Comparison of ENCODE assay signal across 8 cellular contexts in the genomic region with DNA sequence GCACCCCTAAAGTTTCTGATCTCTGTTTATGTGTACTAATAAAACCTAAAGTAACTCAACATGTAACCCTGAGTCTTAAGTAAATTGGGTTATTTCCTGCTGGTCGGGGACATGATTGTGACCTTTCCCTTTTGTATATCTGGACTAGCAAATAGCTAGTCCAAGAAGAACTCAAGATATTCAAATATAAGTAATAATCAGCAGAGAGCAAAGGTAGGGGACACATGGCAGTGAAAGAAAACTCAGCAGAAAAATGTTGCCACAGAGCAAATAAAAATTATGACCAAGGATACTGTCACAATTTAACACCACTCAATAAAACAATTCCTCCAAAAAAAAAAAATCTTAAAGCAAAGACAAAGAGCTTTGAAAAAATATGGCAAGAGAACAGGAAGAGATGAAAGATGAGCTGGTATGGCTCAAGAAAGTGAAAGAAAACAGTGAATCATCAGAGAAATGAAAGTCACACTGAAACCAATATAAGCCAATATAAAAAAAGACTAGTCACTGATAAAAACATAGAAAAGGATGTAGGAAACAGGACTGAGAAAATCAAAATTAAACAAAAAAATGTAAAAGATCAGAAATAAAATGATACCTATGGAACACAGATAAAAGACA. TPM values are rescaled to one million over a fixed set of nuclear protein-coding genes. Genes with fewer than 3 reads are reported as not detected.
DNase-seq lines count a peak whose midpoint lies in the region; ATAC-seq, FAIRE-seq and TF ChIP-seq lines count a peak whose summit lies in the region.

No MANE protein-coding gene starts in this region.

- DNase-seq in LHCN-M2 (ENCODE audit: low read depth) (peak; percentile 75), foreskin fibroblast (peak; percentile 24 to 60), NCI-H2227 treated with DMSO at 0.1 percent for 48 hours (lab: John Stamatoyannopoulos, UW) (no peak), NCI-H2107 (lab: John Stamatoyannopoulos, UW) (no peak), HepG2 (ENCODE audit: low spot score) (no peak)
- DNase-seq in activated naive CD4-positive, alpha-beta T cell treated with anti-CD3 and anti-CD28 coated beads for 36 hours = no peak

- H3K36me3 Mint-ChIP-seq in activated naive CD4-positive, alpha-beta T cell treated with anti-CD3 and anti-CD28 coated beads for 36 hours (ENCODE audit: low read depth) = peaks cover 26% of the 10 kb centered on the region

- no peaks in the 10 kb centered on the region for H4K20me1 ChIP-seq in HepG2 (ENCODE audit: insufficient read depth, low read length)

- H3K79me2 ChIP-seq in HepG2 (ENCODE audit: insufficient read depth, low read length) = no peaks in the 10 kb centered on the region

- no peaks in the 10 kb centered on the region for H3K27me3 ChIP-seq in HepG2 (ENCODE audit: control insufficient read depth in 1 of 2, insufficient read depth in 2 of 2, low read length in 2 of 2)

- intact Hi-C loops in HepG2 (cut with micrococcal nuclease; ENCODE audit: unreplicated experiment) = no loop called here
- intact Hi-C loops in activated naive CD4-positive, alpha-beta T cell treated with anti-CD3 and anti-CD28 coated beads for 36 hours (cut with micrococcal nuclease) = loop anchor here (1.0 to 2.0 kb wide), 2 partner anchors 44 to 52 kb away; partner anchors contain the start of genes GYG1 and HLTF

- H2AFZ ChIP-seq in HepG2 (ENCODE audit: low read length) = no peak overlapping the region

- in situ Hi-C loops in HepG2 (cut with HindIII; ENCODE audit: extremely low pct_ligation_motif_present, low pct_unique_long_range_greater_than_20kb) = no loop called here

- ATAC-seq in GM18498 (IDR thresholded peaks at IDR 0.05; ENCODE audit: unreplicated experiment) = peak; percentile 92
- ATAC-seq in GM21723 (IDR thresholded peaks at IDR 0.05; ENCODE audit: unreplicated experiment) = peak; percentile 94
- ATAC-seq in HepG2 = no peak

- peaks cover 15% of the 10 kb centered on the region for H3K4me1 Mint-ChIP-seq in activated naive CD4-positive, alpha-beta T cell treated with anti-CD3 and anti-CD28 coated beads for 36 hours (ENCODE audit: low read depth)

- peaks cover 34% of the 10 kb centered on the region for H3K4me1 ChIP-seq in HepG2 (ENCODE audit: insufficient read depth, low read length)

- 88% methylated on average over 1 of the region's 1 CpG for WGBS in HepG2 (ENCODE audit: low lambda C conversion rate)

- CTCF ChIA-PET in HepG2 (lab: Yijun Ruan, JAX; ENCODE audit: low intra/inter-chr PET ratio, low total read pairs) = no interaction called here
- CTCF ChIA-PET in activated naive CD4-positive, alpha-beta T cell treated with anti-CD3 and anti-CD28 coated beads for 36 hours (lab: Charles Lee) = interaction anchor here (0.7 to 1.0 kb wide), 3 partner anchors 25 to 94 kb away, joined by 3 read pairs; no protein-coding TSS in a partner anchor

- H3K27ac Mint-ChIP-seq in activated naive CD4-positive, alpha-beta T cell treated with anti-CD3 and anti-CD28 coated beads for 36 hours = no peak overlapping the region

- no TSS peak for BruUV-seq in HepG2 (replicated peaks; lab: Mats Ljungman, UMichigan)

- no peak overlapping the region for H3K9ac ChIP-seq in HepG2 (ENCODE audit: insufficient read depth, low read depth, low read length)

- H3K9me3 Mint-ChIP-seq in activated naive CD4-positive, alpha-beta T cell treated with anti-CD3 and anti-CD28 coated beads for 36 hours = no peaks in the 10 kb centered on the region

- no peak for FAIRE-seq in HepG2 (lab: Jason Lieb, UNC)

- no peak overlapping the region for H3K27ac ChIP-seq in HepG2 (ENCODE audit: extremely low read length, insufficient read depth, low read length)

- no peak for TF ChIP-seq EP300 in HepG2 (IDR thresholded peaks at IDR 0.05; ENCODE audit: low read depth in 2 of 2, low read length in 2 of 2)
- no peak for TF ChIP-seq EP300 in HepG2 (CRISPR knock-in tag; IDR thresholded peaks at IDR 0.05; ENCODE audit: borderline replicate concordance)

- H3K4me3 ChIP-seq in foreskin fibroblast (ENCODE audit: low read depth in 1 of 2, low read length in 2 of 2) (no peak overlapping the region), HepG2 (replicated peaks in 1 of 3; ENCODE audit: insufficient read depth in 1 of 3, low read depth in 2 of 3, low read length in 3 of 3) (no peak overlapping the region)

- TF ChIP-seq CTCF in foreskin fibroblast (IDR thresholded peaks at IDR 0.05; ENCODE audit: low read depth, low read length) (no peak), HepG2 (CRISPR knock-in tag; IDR thresholded peaks at IDR 0.05) (no peak)

- no peak overlapping the region for H3K4me2 ChIP-seq in HepG2 (ENCODE audit: low read depth, low read length)

- TF ChIP-seq POLR2A in HepG2 (IDR thresholded peaks at IDR 0.05; ENCODE audit: insufficient read depth in 1 of 2, low read depth in 2 of 2, low read length in 2 of 2) = no peak

- POLR2A ChIA-PET in HepG2 (lab: Yijun Ruan, JAX) = no interaction called here

- H3K27me3 Mint-ChIP-seq in activated naive CD4-positive, alpha-beta T cell treated with anti-CD3 and anti-CD28 coated beads for 36 hours (ENCODE audit: low read depth) = no peaks in the 10 kb centered on the region

- H3K9me3 ChIP-seq in HepG2 (ENCODE audit: low read length) = no peaks in the 10 kb centered on the region

- H3K36me3 ChIP-seq in HepG2 (replicated peaks in 1 of 2; ENCODE audit: control insufficient read depth in 1 of 2, insufficient read depth in 2 of 2, low read length in 2 of 2) = peaks cover 0 to 18% of the 10 kb centered on the region in 2 experiments; a peak in 3 of 5 replicates

- no peak overlapping the region for H3K4me3 Mint-ChIP-seq in activated naive CD4-positive, alpha-beta T cell treated with anti-CD3 and anti-CD28 coated beads for 36 hours

- no peak for TF ChIP-seq RAD21 in HepG2 (CRISPR knock-in tag; IDR thresholded peaks at IDR 0.05)

TF ChIP-seq in HepG2, 621 proteins besides CTCF, POLR2A, EP300 and RAD21 (continues in another document):
- TF ChIP-seq ZNF703 (CRISPR knock-in tag; IDR thresholded peaks at IDR 0.05; ENCODE audit: borderline replicate concordance) (no peak), ZNF7 (CRISPR knock-in tag; IDR thresholded peaks at IDR 0.05) (no peak), ZNF468 (CRISPR knock-in tag; IDR thresholded peaks at IDR 0.05) (no peak), KLF11 (CRISPR knock-in tag; IDR thresholded peaks at IDR 0.05) (no peak), ZNF253 (CRISPR knock-in tag; IDR thresholded peaks at IDR 0.05; ENCODE audit: borderline replicate concordance) (no peak)

RNA-seq across cellular contexts. Expression of gene HLTF, which starts 43.5 kb away (rescaled TPM):
- 51.2 and 56.7 TPM in 2 replicates for total RNA-seq in LHCN-M2 (2014; rRNA removed)
- 7.6 TPM for polyA plus RNA-seq in LHCN-M2 (2012)
- total RNA-seq in HepG2 (2016; rRNA removed; fragmentation: Illumina TruSeq; extraction: Trizol) = 22.9 and 39.8 TPM in 2 replicates
- total RNA-seq in HepG2 (2016; cell fraction: cytosol; rRNA removed; fragmentation: Illumina TruSeq; extraction: Trizol; ENCODE audit: low read depth) = 2.1 and 3.1 TPM in 2 replicates
- 22.9 and 39.1 TPM in 2 replicates for total RNA-seq in HepG2 (2016; cell fraction: insoluble cytoplasmic fraction; rRNA removed; fragmentation: Illumina TruSeq; extraction: Trizol)
- 3.9 and 4.4 TPM in 2 replicates for total RNA-seq in HepG2 (2016; cell fraction: membrane; rRNA removed; fragmentation: Illumina TruSeq; extraction: Trizol)
- total RNA-seq in HepG2 (2016; cell fraction: nucleus; rRNA removed; fragmentation: Illumina TruSeq; extraction: Trizol) = 22.1 and 23.0 TPM in 2 replicates
- 8.4 and 12.0 TPM in 2 replicates for polyA plus RNA-seq in HepG2 (2011; rRNA removed)
- polyA plus RNA-seq in HepG2 (2011; cell fraction: cytosol; rRNA removed) = 3.7 and 5.6 TPM in 2 replicates
- 8.3 and 10.1 TPM in 2 replicates for polyA plus RNA-seq in HepG2 (2011; cell fraction: nucleus; rRNA removed)
- 11.4 and 13.4 TPM in 2 replicates for polyA plus RNA-seq in HepG2 (2012)
- polyA plus RNA-seq in HepG2 (2016; cell fraction: cytosol; fragmentation: Illumina TruSeq; extraction: Trizol; ENCODE audit: low read depth) = 0.24 and 0.36 TPM in 2 replicates
- polyA plus RNA-seq in HepG2 (2016; cell fraction: insoluble cytoplasmic fraction; fragmentation: Illumina TruSeq; extraction: Trizol; ENCODE audit: low read depth) = 18.8 and 19.2 TPM in 2 replicates
- 0.94 and 1.2 TPM in 2 replicates for polyA plus RNA-seq in HepG2 (2016; cell fraction: membrane; fragmentation: Illumina TruSeq; extraction: Trizol; ENCODE audit: low read depth)
- polyA plus RNA-seq in HepG2 (2016; cell fraction: nucleus; fragmentation: Illumina TruSeq; extraction: Trizol; ENCODE audit: insufficient read depth, low read depth) = 19.3 and 20.9 TPM in 2 replicates
- polyA minus RNA-seq in HepG2 (2011; rRNA and poly(A)+ RNA removed; ENCODE audit: low replicate concordance) = 10.1 and 40.5 TPM in 2 replicates
- polyA minus RNA-seq in HepG2 (2011; cell fraction: cytosol; rRNA and poly(A)+ RNA removed) = 15.8 and 18.4 TPM in 2 replicates
- 31.4 and 39.4 TPM in 2 replicates for polyA minus RNA-seq in HepG2 (2011; cell fraction: nucleus; rRNA and poly(A)+ RNA removed)
- 10 to 100 TPM; 22.0 to 22.6 TPM for total RNA-seq in activated naive CD4-positive, alpha-beta T cell treated with anti-CD3 and anti-CD28 coated beads for 36 hours

RNA-seq across cellular contexts. Expression of gene GYG1, which starts 51.5 kb away (rescaled TPM):
- 20.2 and 35.2 TPM in 2 replicates for total RNA-seq in LHCN-M2 (2014; rRNA removed)
- 53.5 TPM for polyA plus RNA-seq in LHCN-M2 (2012)
- total RNA-seq in HepG2 (2016; rRNA removed; fragmentation: Illumina TruSeq; extraction: Trizol) = 28.1 and 52.1 TPM in 2 replicates
- 29.8 and 30.1 TPM in 2 replicates for total RNA-seq in HepG2 (2016; cell fraction: cytosol; rRNA removed; fragmentation: Illumina TruSeq; extraction: Trizol; ENCODE audit: low read depth)
- 29.9 and 49.6 TPM in 2 replicates for total RNA-seq in HepG2 (2016; cell fraction: insoluble cytoplasmic fraction; rRNA removed; fragmentation: Illumina TruSeq; extraction: Trizol)
- 48.6 and 49.9 TPM in 2 replicates for total RNA-seq in HepG2 (2016; cell fraction: membrane; rRNA removed; fragmentation: Illumina TruSeq; extraction: Trizol)
- total RNA-seq in HepG2 (2016; cell fraction: nucleus; rRNA removed; fragmentation: Illumina TruSeq; extraction: Trizol) = 19.3 and 23.2 TPM in 2 replicates
- polyA plus RNA-seq in HepG2 (2011; rRNA removed) = 12.6 and 15.7 TPM in 2 replicates
- polyA plus RNA-seq in HepG2 (2011; cell fraction: cytosol; rRNA removed) = 12.4 and 14.4 TPM in 2 replicates
- 6.8 and 22.5 TPM in 2 replicates for polyA plus RNA-seq in HepG2 (2011; cell fraction: nucleus; rRNA removed)
- polyA plus RNA-seq in HepG2 (2012) = 25.0 and 29.0 TPM in 2 replicates
- 37.1 and 42.6 TPM in 2 replicates for polyA plus RNA-seq in HepG2 (2016; cell fraction: cytosol; fragmentation: Illumina TruSeq; extraction: Trizol; ENCODE audit: low read depth)
- polyA plus RNA-seq in HepG2 (2016; cell fraction: insoluble cytoplasmic fraction; fragmentation: Illumina TruSeq; extraction: Trizol; ENCODE audit: low read depth) = 61.5 and 63.2 TPM in 2 replicates
- polyA plus RNA-seq in HepG2 (2016; cell fraction: membrane; fragmentation: Illumina TruSeq; extraction: Trizol; ENCODE audit: low read depth) = 44.2 and 46.2 TPM in 2 replicates
- polyA plus RNA-seq in HepG2 (2016; cell fraction: nucleus; fragmentation: Illumina TruSeq; extraction: Trizol; ENCODE audit: insufficient read depth, low read depth) = 28.3 and 28.8 TPM in 2 replicates
- 20.7 and 24.7 TPM in 2 replicates for polyA minus RNA-seq in HepG2 (2011; rRNA and poly(A)+ RNA removed; ENCODE audit: low replicate concordance)
- 20.1 and 21.1 TPM in 2 replicates for polyA minus RNA-seq in HepG2 (2011; cell fraction: cytosol; rRNA and poly(A)+ RNA removed)
- 16.4 and 23.9 TPM in 2 replicates for polyA minus RNA-seq in HepG2 (2011; cell fraction: nucleus; rRNA and poly(A)+ RNA removed)
- total RNA-seq in activated naive CD4-positive, alpha-beta T cell treated with anti-CD3 and anti-CD28 coated beads for 36 hours = 10 to 100 TPM; 13.5 to 13.9 TPM

Comparison
In these comparisons a context has a peak if more than half of its experiments do, and no peak if none do; other contexts are left out.
1. DNase-seq: peak in LHCN-M2 (single experiment) and foreskin fibroblast (2 of 2); none in NCI-H2227 treated with DMSO at 0.1 percent for 48 hours (single experiment), NCI-H2107 (single experiment), HepG2 (single experiment) and activated naive CD4-positive, alpha-beta T cell treated with anti-CD3 and anti-CD28 coated beads for 36 hours (single experiment).